ENCODE assay signal across 16 cellular contexts in the genomic region with DNA sequence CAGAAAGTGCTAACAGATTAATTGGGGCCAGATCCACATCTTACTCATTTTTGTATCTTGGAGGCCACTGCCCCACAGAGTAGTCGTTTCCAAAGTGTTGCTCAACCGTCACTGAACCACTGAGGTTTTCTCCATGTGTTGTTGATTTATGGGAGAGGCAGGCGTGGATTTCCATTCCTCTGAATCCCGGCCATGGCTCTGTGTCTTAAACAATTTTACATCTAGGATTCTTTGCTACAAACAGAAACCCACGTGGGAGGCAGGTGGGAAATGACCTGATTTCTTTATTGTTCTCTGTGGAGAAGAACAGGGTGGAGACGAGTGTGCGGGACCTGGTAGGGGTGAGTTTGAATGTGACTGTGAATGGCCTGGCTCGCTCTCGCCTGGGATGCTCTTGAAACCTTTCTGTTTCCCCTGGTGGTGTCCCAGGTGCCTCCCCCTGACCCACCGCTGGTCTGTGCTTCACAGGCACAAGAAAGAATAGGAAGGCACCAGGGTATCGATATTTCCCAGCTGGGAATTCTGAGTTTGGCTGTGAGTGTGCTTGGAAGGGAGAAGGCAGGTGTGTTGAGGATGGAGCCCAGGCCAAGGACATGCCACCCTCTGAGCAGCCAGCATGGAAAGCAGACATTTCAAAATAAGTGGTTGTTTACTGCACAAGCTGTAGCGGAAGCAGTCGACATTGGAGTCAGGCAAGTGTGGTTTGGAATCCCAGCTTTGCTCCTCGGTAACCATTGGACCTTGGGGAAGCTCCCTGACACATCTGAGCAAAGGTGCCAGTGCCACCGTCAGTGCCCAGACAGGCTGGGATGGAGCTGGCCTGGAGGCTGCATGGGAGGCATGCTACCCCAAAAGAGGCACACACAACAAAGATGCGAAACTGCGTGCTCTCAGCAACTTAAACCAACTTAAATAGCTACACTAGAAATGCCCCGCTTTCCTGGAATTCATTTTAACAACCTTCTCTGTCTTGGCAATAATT. TPM values are rescaled to one million over a fixed set of nuclear protein-coding genes. Genes with fewer than 3 reads are reported as not detected.
DNase-seq lines count a peak whose midpoint lies in the region; ATAC-seq lines count a peak whose summit lies in the region.
"Had no signal": no experiment of that assay in that cellular context is flagged by ENCODE, and none has a peak within 500 bp of the region (broad histone marks: within the 10 kb centered on the region; RNA-seq: fewer than 3 reads in every experiment).

No MANE protein-coding gene starts in this region.

- H3K36me3 Mint-ChIP-seq in activated T-cell treated with anti-CD3 and anti-CD28 coated beads, Interleukin-2, amount 50 U/mL, for 4 hours (ENCODE audit: insufficient read depth): peaks cover 73% of the 10 kb centered on the region
- H3K36me3 Mint-ChIP-seq in naive thymus-derived CD8-positive, alpha-beta T cell: peaks cover 24 to 95% (median 53%) of the 10 kb centered on the region in 3 donors

- POLR2A ChIA-PET in naive thymus-derived CD8-positive, alpha-beta T cell (lab: Charles Lee): interaction anchor here (0.6 kb wide), 1 partner anchor 1873 kb away, joined by 3 read pairs; no protein-coding TSS in a partner anchor

- DNase-seq in AG08396 (ENCODE audit: low spot score) (peak; percentile 37), GM03348 (ENCODE audit: low spot score) (peak; percentile 92), epidermal melanocyte (ENCODE audit: insufficient read length, low spot score) (peak; percentile 68), mesenteric fat pad (ENCODE audit: low spot score) (peak; percentile 81), NCI-H1436 treated with DMSO at 0.1 percent for 48 hours (lab: John Stamatoyannopoulos, UW) (no peak), NCI-H526 (lab: John Stamatoyannopoulos, UW) (no peak)
- no peak for DNase-seq in activated T-cell treated with anti-CD3 and anti-CD28 coated beads, Interleukin-2, amount 50 U/mL, for 4 hours
- DNase-seq in naive thymus-derived CD8-positive, alpha-beta T cell: no peak
- DNase-seq: anterior cingulate cortex; MM.1S; NCI-H187 treated with DMSO at 0.1 percent for 48 hours; NCI-H446; stimulated activated CD4-positive, alpha-beta T cell treated with anti-CD3 and anti-CD28 coated beads, Interleukin-2, amount 100 ng/mL, for 24 hours; T-cell had no signal

- no peak overlapping the region for H3K4me3 Mint-ChIP-seq in activated T-cell treated with anti-CD3 and anti-CD28 coated beads, Interleukin-2, amount 50 U/mL, for 4 hours
- no peak overlapping the region for H3K4me3 Mint-ChIP-seq in naive thymus-derived CD8-positive, alpha-beta T cell
- H3K4me3 Mint-ChIP-seq: activated CD4-positive, alpha-beta memory T cell treated with anti-CD3 and anti-CD28 coated beads, Interleukin-2, amount 10 ng/mL, durations not matched to agents 7 days and 5 days; T-cell had no signal

- H3K4me1 Mint-ChIP-seq in activated T-cell treated with anti-CD3 and anti-CD28 coated beads, Interleukin-2, amount 50 U/mL, for 4 hours (ENCODE audit: low read depth): no peaks in the 10 kb centered on the region
- H3K4me1 Mint-ChIP-seq in naive thymus-derived CD8-positive, alpha-beta T cell: peaks cover 0 to 3% (median 0%) of the 10 kb centered on the region in 4 donors

- ATAC-seq in activated T-cell treated with anti-CD3 and anti-CD28 coated beads, Interleukin-2, amount 50 U/mL, for 4 hours: no peak
- no peak for ATAC-seq in naive thymus-derived CD8-positive, alpha-beta T cell
- ATAC-seq: T-cell had no signal

- peak overlapping the region in 1 of 10 donors; percentile 61 for H3K27ac Mint-ChIP-seq in naive thymus-derived CD8-positive, alpha-beta T cell
- H3K27ac Mint-ChIP-seq: activated CD4-positive, alpha-beta memory T cell treated with anti-CD3 and anti-CD28 coated beads, Interleukin-2, amount 10 ng/mL, durations not matched to agents 7 days and 5 days; T-cell had no signal

- no peaks in the 10 kb centered on the region for H3K27me3 Mint-ChIP-seq in activated T-cell treated with anti-CD3 and anti-CD28 coated beads, Interleukin-2, amount 50 U/mL, for 4 hours (ENCODE audit: low read depth)
- no peaks in the 10 kb centered on the region for H3K27me3 Mint-ChIP-seq in naive thymus-derived CD8-positive, alpha-beta T cell
- H3K27me3 Mint-ChIP-seq: activated CD4-positive, alpha-beta memory T cell treated with anti-CD3 and anti-CD28 coated beads, Interleukin-2, amount 10 ng/mL, durations not matched to agents 7 days and 5 days; IgD-negative memory B cell; T-cell had no signal

- H3K9me3 Mint-ChIP-seq in activated T-cell treated with anti-CD3 and anti-CD28 coated beads, Interleukin-2, amount 50 U/mL, for 4 hours: no peaks in the 10 kb centered on the region
- no peaks in the 10 kb centered on the region for H3K9me3 Mint-ChIP-seq in naive thymus-derived CD8-positive, alpha-beta T cell
- H3K9me3 Mint-ChIP-seq: activated CD4-positive, alpha-beta memory T cell treated with anti-CD3 and anti-CD28 coated beads, Interleukin-2, amount 10 ng/mL, durations not matched to agents 7 days and 5 days; IgD-negative memory B cell; T-cell had no signal

RNA-seq across cellular contexts. Expression of a gene that starts 50.0 kb away (rescaled TPM):
- total RNA-seq in mesenteric fat pad: 198 TPM
- total RNA-seq in activated T-cell treated with anti-CD3 and anti-CD28 coated beads, Interleukin-2, amount 50 U/mL, for 4 hours: 10 to 100 TPM; 30.3 to 40.0 (median 34.1) TPM
- 10 to 100 TPM; 76.1 to 82.4 TPM for total RNA-seq in naive thymus-derived CD8-positive, alpha-beta T cell
- polyA plus RNA-seq in naive thymus-derived CD8-positive, alpha-beta T cell: 10 to 100 TPM; 15.7 to 27.5 (median 19.9) TPM

Comparison
In these comparisons a context has a peak if more than half of its experiments do, and no peak if none do; other contexts are left out.
1. DNase-seq: peak in AG08396 (single experiment), GM03348 (single experiment), epidermal melanocyte (single experiment) and mesenteric fat pad (single experiment); none in NCI-H1436 treated with DMSO at 0.1 percent for 48 hours (single experiment), activated T-cell treated with anti-CD3 and anti-CD28 coated beads, Interleukin-2, amount 50 U/mL, for 4 hours (single experiment), naive thymus-derived CD8-positive, alpha-beta T cell (0 of 10) and NCI-H526 (0 of 2).